ENCODE assay signal across 8 cellular contexts in genomic region chr22:37198290-37199102, GRCh38. TPM values are rescaled to one million over a fixed set of nuclear protein-coding genes. Genes with fewer than 3 reads are reported as not detected.
DNase-seq lines count a peak whose midpoint lies in the region; TF ChIP-seq lines count a peak whose summit lies in the region.

No MANE protein-coding gene starts in this region.

- H3K4me3 ChIP-seq in SK-N-SH (ENCODE audit: low read depth in 2 of 2, low read length in 1 of 2) (peak overlapping the region; percentile 72 to 76), neutrophil (ENCODE audit: low read depth in 1 of 2, low read length in 1 of 2) (peak overlapping the region; percentile 94 to 99), subcutaneous abdominal adipose tissue (ENCODE audit: low read depth in 1 of 5, low read length in 5 of 5) (peak overlapping the region; percentile 39 to 83 (median 76))

- H3F3A ChIP-seq in SK-N-SH (replicated peaks; ENCODE audit: insufficient read depth) = peaks cover 25% of the 10 kb centered on the region

- H3K27ac ChIP-seq in SK-N-SH (ENCODE audit: low read depth in 2 of 2, low read length in 1 of 2) = peak overlapping the region; percentile 73 to 96
- H3K27ac ChIP-seq in neutrophil = peak overlapping the region; percentile 82
- peak overlapping the region; percentile 95 for H3K27ac ChIP-seq in subcutaneous abdominal adipose tissue (ENCODE audit: low read depth, low read length)

- H2AFZ ChIP-seq in SK-N-SH (ENCODE audit: low read depth) = peak overlapping the region; percentile 82

- POLR2A ChIA-PET in SK-N-SH (lab: Yijun Ruan, JAX) = interaction anchor here (1.1 to 1.2 kb wide), 3 partner anchors 11 to 43 kb away, joined by 3 to 4 read pairs (median 4); partner anchors contain the start of gene C1QTNF6

- no peaks in the 10 kb centered on the region for H3K9me2 ChIP-seq in SK-N-SH

- no peaks in the 10 kb centered on the region for H4K20me1 ChIP-seq in SK-N-SH (ENCODE audit: insufficient read depth)

- H3K27me3 ChIP-seq in SK-N-SH (ENCODE audit: insufficient read depth) = no peaks in the 10 kb centered on the region
- H3K27me3 ChIP-seq in neutrophil = no peaks in the 10 kb centered on the region
- peaks cover 0 to 3% (median 0%) of the 10 kb centered on the region in 5 donors for H3K27me3 ChIP-seq in subcutaneous abdominal adipose tissue (ENCODE audit: control insufficient read depth in 5 of 5, insufficient read depth in 4 of 5, low read length in 5 of 5)

- H3K36me3 ChIP-seq in SK-N-SH (replicated peaks in 1 of 2; ENCODE audit: control insufficient read depth in 1 of 2, insufficient read depth in 2 of 2, low read length in 1 of 2) (no peaks in the 10 kb centered on the region), neutrophil (no peaks in the 10 kb centered on the region), subcutaneous abdominal adipose tissue (ENCODE audit: control insufficient read depth in 5 of 5, insufficient read depth in 5 of 5, low read length in 5 of 5) (no peaks in the 10 kb centered on the region)

- CTCF ChIA-PET in SK-N-SH (lab: Yijun Ruan, JAX) = interaction anchor here (0.6 to 7.7 kb wide), 47 partner anchors 8 to 631 kb away, joined by 3 to 190 read pairs (median 4); partner anchors contain the start of genes C1QTNF6, CYTH4, IL2RB and RAC2

- TF ChIP-seq CTCF in SK-N-SH (IDR thresholded peaks at IDR 0.05) (peak; percentile 81), neutrophil (IDR thresholded peaks at IDR 0.05) (peak; percentile 91)

- peak; percentile 60 for TF ChIP-seq RAD21 in Ishikawa (IDR thresholded peaks at IDR 0.05; ENCODE audit: low read depth)
- peak; percentile 75 for TF ChIP-seq RAD21 in SK-N-SH (IDR thresholded peaks at IDR 0.05; ENCODE audit: low read length)

- no peak for TF ChIP-seq EP300 in Ishikawa (IDR thresholded peaks at IDR 0.05; ENCODE audit: borderline replicate concordance)
- TF ChIP-seq EP300 in SK-N-SH (IDR thresholded peaks at IDR 0.05; ENCODE audit: borderline replicate concordance in 1 of 2, low read depth in 1 of 2, low read length in 1 of 2) = no peak

- H3K9me3 ChIP-seq in SK-N-SH = no peaks in the 10 kb centered on the region
- H3K9me3 ChIP-seq in neutrophil = no peaks in the 10 kb centered on the region
- H3K9me3 ChIP-seq in subcutaneous abdominal adipose tissue (ENCODE audit: control insufficient read depth in 5 of 5, low read length in 5 of 5) = no peaks in the 10 kb centered on the region

- H3K4me2 ChIP-seq in SK-N-SH = peak overlapping the region; percentile 94

- WGBS in SK-N-SH (ENCODE audit: low lambda C conversion rate) = 8% methylated on average over 33 of the region's 51 CpGs

- peak overlapping the region; percentile 81 for H3K9ac ChIP-seq in SK-N-SH
- peak overlapping the region; percentile 81 to 98 (median 98) for H3K9ac ChIP-seq in subcutaneous abdominal adipose tissue (ENCODE audit: low read length in 5 of 5)

- peak; percentile 3 for DNase-seq in NCI-H146 (lab: John Stamatoyannopoulos, UW)
- no peak for DNase-seq in NCI-H146 treated with DMSO at 0.1 percent for 48 hours (lab: John Stamatoyannopoulos, UW; ENCODE audit: unreplicated experiment)
- DNase-seq in SK-N-SH = peak; percentile 88
- DNase-seq in activated naive CD4-positive, alpha-beta T cell treated with anti-CD3 and anti-CD28 coated beads, Interleukin-2, amount 50 U/mL, for 16 hours = peak; percentile 92
- DNase-seq in germinal center (ENCODE audit: low spot score) = peak; percentile 90

- H3K79me2 ChIP-seq in SK-N-SH (ENCODE audit: insufficient read depth) = no peaks in the 10 kb centered on the region; the same call in 1 of the 2 replicates

- H3K4me1 ChIP-seq in SK-N-SH (ENCODE audit: control insufficient read depth in 1 of 2, insufficient read depth in 2 of 2, low read depth in 1 of 2, low read length in 1 of 2) (peaks cover 19 to 28% of the 10 kb centered on the region in 2 experiments), neutrophil (ENCODE audit: control insufficient read depth in 1 of 2, insufficient read depth in 1 of 2, low read depth in 1 of 2, low read length in 1 of 2) (peaks cover 18 to 24% of the 10 kb centered on the region in 2 experiments), subcutaneous abdominal adipose tissue (ENCODE audit: control insufficient read depth in 5 of 5, insufficient read depth in 5 of 5, low read length in 5 of 5) (peaks cover 23 to 49% (median 44%) of the 10 kb centered on the region in 5 donors)

TF ChIP-seq in Ishikawa, 13 proteins besides CTCF, POLR2A, EP300 and RAD21 (continues in another document):
- TF ChIP-seq CEBPB (IDR thresholded peaks at IDR 0.05) (no peak), TEAD4 (IDR thresholded peaks at IDR 0.05) (no peak), ZBTB7A (IDR thresholded peaks at IDR 0.05; ENCODE audit: low read depth) (0 out of 2 replicates have a peak, but pooled peaks have one; percentile 23), USF1 (IDR thresholded peaks at IDR 0.05) (no peak)

TF ChIP-seq in SK-N-SH, 30 proteins besides CTCF, POLR2A, EP300 and RAD21 (continues in another document):
- TF ChIP-seq PBX3 (IDR thresholded peaks at IDR 0.05) (no peak), GABPA (IDR thresholded peaks at IDR 0.05; ENCODE audit: low read depth) (no peak), REST (IDR thresholded peaks at IDR 0.05; ENCODE audit: low read depth, low read length) (no peak), MXI1 (IDR thresholded peaks at IDR 0.05; ENCODE audit: low read depth, low read length) (0 out of 2 replicates have a peak, but pooled peaks have one; percentile 21), CHD2 (IDR thresholded peaks at IDR 0.05; ENCODE audit: low read length, partially characterized antibody) (no peak), ZBTB33 (IDR thresholded peaks at IDR 0.05; ENCODE audit: borderline replicate concordance, low read depth) (no peak), EZH2phosphoT487 (IDR thresholded peaks at IDR 0.05; ENCODE audit: borderline replicate concordance, low read depth) (no peak), POLR2AphosphoS5 (IDR thresholded peaks at IDR 0.05; ENCODE audit: low read depth, low read length) (no peak), SMC3 (IDR thresholded peaks at IDR 0.05; ENCODE audit: low read depth, low read length) (peak; percentile 56), TCF12 (IDR thresholded peaks at IDR 0.05) (no peak)

RNA-seq across cellular contexts. Expression of gene C1QTNF6, which starts 10.4 kb away (rescaled TPM):
- polyA plus RNA-seq in SK-N-SH (2012; rRNA removed) = 47.4 and 47.7 TPM in 2 replicates
- polyA plus RNA-seq in SK-N-SH (2012; cell fraction: cytosol; rRNA removed) = 20.7 and 30.3 TPM in 2 replicates
- 103 and 122 TPM in 2 replicates for polyA plus RNA-seq in SK-N-SH (2012; cell fraction: nucleus; rRNA removed)

RNA-seq across cellular contexts. Expression of gene SSTR3, which starts 13.8 kb away (rescaled TPM):
- polyA plus RNA-seq in SK-N-SH (2012; rRNA removed) = 0.02 TPM in 1 of 2 replicates, not detected in the other
- 0.03 TPM in 2 replicates for polyA plus RNA-seq in SK-N-SH (2012; cell fraction: cytosol; rRNA removed)
- 0.01 and 0.04 TPM in 2 replicates for polyA plus RNA-seq in SK-N-SH (2012; cell fraction: nucleus; rRNA removed)

RNA-seq across cellular contexts. Expression of gene RAC2, which starts 45.6 kb away (rescaled TPM):
- polyA plus RNA-seq in SK-N-SH (2012; rRNA removed) = 22.6 and 29.9 TPM in 2 replicates
- 14.6 and 19.9 TPM in 2 replicates for polyA plus RNA-seq in SK-N-SH (2012; cell fraction: cytosol; rRNA removed)
- polyA plus RNA-seq in SK-N-SH (2012; cell fraction: nucleus; rRNA removed) = 20.3 and 21.2 TPM in 2 replicates

RNA-seq across cellular contexts. Expression of gene IL2RB, which starts 48.8 kb away (rescaled TPM):
- polyA plus RNA-seq in SK-N-SH (2012; rRNA removed) = 0.33 and 0.39 TPM in 2 replicates
- 0.18 and 0.42 TPM in 2 replicates for polyA plus RNA-seq in SK-N-SH (2012; cell fraction: cytosol; rRNA removed)
- 0.42 and 0.60 TPM in 2 replicates for polyA plus RNA-seq in SK-N-SH (2012; cell fraction: nucleus; rRNA removed)
